22 cellular contexts compared by ENCODE assay signal in the genomic region with DNA sequence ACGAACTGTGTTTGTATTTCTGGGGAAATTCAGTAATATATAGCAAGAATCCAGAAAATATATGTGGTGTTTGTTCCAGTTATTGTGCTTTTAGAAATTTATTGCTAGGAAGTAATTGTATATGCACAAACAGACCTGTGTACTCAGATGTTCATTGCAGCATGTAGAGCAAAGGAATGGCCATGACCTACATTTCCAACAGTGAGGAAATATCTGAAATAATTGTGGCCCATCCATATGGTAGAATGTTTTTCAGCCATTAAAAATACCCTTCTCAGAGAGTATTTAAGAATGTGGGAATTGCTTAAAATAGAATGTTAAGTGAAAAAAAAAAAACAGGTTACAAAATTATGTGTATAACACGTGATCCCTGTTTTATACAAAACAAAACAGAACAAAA.
A peak's percentile ranks its signal among the peaks of the same experiment; 100 is the strongest.
DNase-seq lines count a peak whose midpoint lies in the region; ATAC-seq and TF ChIP-seq lines count a peak whose summit lies in the region.
"Had no signal": no experiment of that assay in that cellular context is flagged by ENCODE, and none has a peak within 500 bp of the region (broad histone marks: within the 10 kb centered on the region; RNA-seq: fewer than 3 reads in every experiment).

No MANE protein-coding gene starts in this region.

- no TSS peak for BruUV-seq in OCI-LY7 (replicated peaks; lab: Mats Ljungman, UMichigan)

- H3K27me3 ChIP-seq in lower lobe of right lung (ENCODE audit: low read depth), result no peaks in the 10 kb centered on the region
- H3K27me3 ChIP-seq: MG63 had no signal

- ATAC-seq in GM21360 (IDR thresholded peaks at IDR 0.05; ENCODE audit: unreplicated experiment) (no peak), lower lobe of right lung (no peak), HG03135 (IDR thresholded peaks at IDR 0.05; ENCODE audit: unreplicated experiment) (no peak)
- ATAC-seq: PC-3 had no signal

- H3K9me2 ChIP-seq in OCI-LY7 (ENCODE audit: insufficient read depth, low read length), result no peaks in the 10 kb centered on the region

- no peaks in the 10 kb centered on the region for H3K36me3 ChIP-seq in lower lobe of right lung
- H3K36me3 ChIP-seq in OCI-LY7 (ENCODE audit: insufficient read depth, low read length), result no peaks in the 10 kb centered on the region
- H3K36me3 ChIP-seq: MG63 had no signal

- in situ Hi-C loops in G401 (cut with HindIII; ENCODE audit: low sequenced_read_pairs), result no loop called here

- CTCF ChIA-PET in AG04449 (lab: Yijun Ruan, JAX) (interaction anchor here (0.7 kb wide), 1 partner anchor 355 kb away, joined by 3 read pairs; no protein-coding TSS in a partner anchor), OCI-LY7 (lab: Charles Lee; ENCODE audit: unreplicated experiment) (no interaction called here)

- no peak overlapping the region for H3K27ac ChIP-seq in lower lobe of right lung
- H3K27ac ChIP-seq in OCI-LY7 (ENCODE audit: low read depth, low read length, poor library complexity, severe bottlenecking), result no peak overlapping the region

- intact Hi-C loops in lower lobe of right lung (cut with DNase I) (no loop called here), OCI-LY7 (cut with micrococcal nuclease; ENCODE audit: unreplicated experiment) (no loop called here)

- POLR2A ChIA-PET in AG04449 (lab: Yijun Ruan, JAX), result no interaction called here
- POLR2A ChIA-PET in OCI-LY7 (lab: Charles Lee), result no interaction called here

- H3K4me1 ChIP-seq in lower lobe of right lung (no peaks in the 10 kb centered on the region), OCI-LY7 (ENCODE audit: insufficient read depth, low read length, poor library complexity, severe bottlenecking) (no peaks in the 10 kb centered on the region)
- H3K4me1 ChIP-seq: Caco-2 had no signal

- H4K20me1 ChIP-seq in OCI-LY7 (ENCODE audit: insufficient read depth, low read length), result no peaks in the 10 kb centered on the region

- H2AFZ ChIP-seq in OCI-LY7 (ENCODE audit: low read length), result no peak overlapping the region

- no peak overlapping the region for H3K4me2 ChIP-seq in OCI-LY7 (ENCODE audit: low read length)

- H3K9me3 ChIP-seq in lower lobe of right lung, result no peaks in the 10 kb centered on the region
- H3K9me3 ChIP-seq in OCI-LY7 (ENCODE audit: low read length), result no peaks in the 10 kb centered on the region
- H3K9me3 ChIP-seq: Caco-2, MG63 had no signal

- TF ChIP-seq CTCF in AG04449 (IDR thresholded peaks at IDR 0.05; ENCODE audit: insufficient read depth, low read length, missing control alignments) (no peak), lower lobe of right lung (IDR thresholded peaks at IDR 0.05) (no peak), OCI-LY7 (conservative IDR thresholded peaks at IDR 0.05; ENCODE audit: low read length) (no peak)

- H3K4me3 ChIP-seq in AG04449 (ENCODE audit: low read depth, low read length) (no peak overlapping the region), lower lobe of right lung (no peak overlapping the region), OCI-LY7 (ENCODE audit: low read depth, low read length, poor library complexity, severe bottlenecking) (no peak overlapping the region)
- H3K4me3 ChIP-seq: MG63 had no signal

- H3K79me2 ChIP-seq in OCI-LY7 (ENCODE audit: insufficient read depth, low read depth, low read length), result no peaks in the 10 kb centered on the region

- peak; percentile 72 for DNase-seq in AG04449 (ENCODE audit: low read depth, low spot score)
- peak; percentile 34 for DNase-seq in G401 (ENCODE audit: low spot score)
- DNase-seq in cerebellar cortex (ENCODE audit: low spot score), result peak; percentile 24
- DNase-seq in iris pigment epithelial cell (ENCODE audit: low read depth), result peak; percentile 81
- DNase-seq in lower lobe of right lung, result no peak
- DNase-seq in OCI-LY7 (ENCODE audit: low spot score), result no peak
- DNase-seq: 8988T; ACHN; AML-193; C1 segment of cervical spinal cord; Caco-2; CD4-positive, alpha-beta memory T cell; DMS 273 treated with DMSO at 0.1 percent for 48 hours; H7; KG1; MG63; NCI-H2029; NCI-H524 treated with DMSO at 0.1 percent for 48 hours; NCI-H774; PC-3 had no signal

Comparison
In these comparisons a context has a peak if more than half of its experiments do, and no peak if none do; other contexts are left out.
1. DNase-seq: peak in AG04449 (single experiment), G401 (single experiment), cerebellar cortex (single experiment) and iris pigment epithelial cell (single experiment); none in lower lobe of right lung (single experiment) and OCI-LY7 (single experiment).